ENCODE assay signal across 17 cellular contexts in the genomic region with DNA sequence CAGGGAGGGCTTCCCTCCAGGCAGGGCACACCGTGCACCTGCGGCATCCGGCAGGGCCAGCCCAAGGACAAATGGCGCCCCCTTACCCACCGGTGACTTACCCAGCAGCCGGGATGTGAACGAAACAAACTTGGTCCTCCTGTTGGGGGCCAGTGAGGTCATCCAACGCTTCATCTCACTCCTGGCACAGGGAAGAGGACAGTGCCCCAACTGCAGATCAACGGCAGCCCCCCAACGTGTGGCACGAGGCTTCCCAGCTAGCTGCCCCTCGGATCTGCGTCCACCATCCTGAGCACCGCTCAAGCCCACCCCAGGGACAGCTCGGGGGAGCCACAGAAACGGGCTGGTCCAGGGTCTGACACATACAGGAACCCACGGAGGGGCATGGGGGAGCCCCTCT. TPM values are rescaled to one million over a fixed set of nuclear protein-coding genes. Genes with fewer than 3 reads are reported as not detected.
"Had no signal": no experiment of that assay in that cellular context is flagged by ENCODE, and none has a peak within 500 bp of the region (broad histone marks: within the 10 kb centered on the region; RNA-seq: fewer than 3 reads in every experiment).

No MANE protein-coding gene starts in this region.

- DNase-seq: effector memory CD4-positive, alpha-beta T cell; immature natural killer cell; mesenchymal stem cell; naive B cell; nucleus accumbens; stimulated activated CD4-positive, alpha-beta T cell treated with anti-CD3 and anti-CD28 coated beads, Interleukin-12 subunit alpha, Interleukin-12 subunit beta, amount 100 ng/mL, for 4 hours; stimulated activated naive CD4-positive, alpha-beta T cell treated with Interleukin-2 at 50 U/mL for 16 hours had no signal

- H3K4me1 ChIP-seq: pancreas, prostate gland had no signal

- H3K27ac ChIP-seq: left lung, pancreas, prostate gland, sigmoid colon, skin epidermis had no signal

- H3K36me3 ChIP-seq: left lung, pancreas, prostate gland, sigmoid colon had no signal

- H3K27me3 ChIP-seq: pancreas had no signal

- H3K9me3 ChIP-seq: left lung, pancreas, prostate gland, sigmoid colon had no signal

- ATAC-seq: esophagus mucosa, left lung, pancreas had no signal

- H3K4me3 ChIP-seq: left lung, lung, pancreas, prostate gland, sigmoid colon, skin epidermis had no signal

- FAIRE-seq: endometrium, frontal cortex, keratinocyte, pancreas had no signal

RNA-seq across cellular contexts. Expression of gene SNORC, which starts 12.0 kb away (rescaled TPM):
- polyA plus RNA-seq: immature natural killer cell had no signal
